8 cellular contexts compared by ENCODE assay signal in genomic region chr19:39407394-39407643, GRCh38. TPM values are rescaled to one million over a fixed set of nuclear protein-coding genes. Genes with fewer than 3 reads are reported as not detected.
DNase-seq lines count a peak whose midpoint lies in the region; ATAC-seq and TF ChIP-seq lines count a peak whose summit lies in the region.

No MANE protein-coding gene starts in this region.

- ATAC-seq in memory B cell (ENCODE audit: low read depth) (no peak), upper lobe of left lung (ENCODE audit: low FRiP score in 2 of 2) (no peak), GM21360 (IDR thresholded peaks at IDR 0.05; ENCODE audit: unreplicated experiment) (no peak), GM19452 (IDR thresholded peaks at IDR 0.05; ENCODE audit: unreplicated experiment) (no peak)

- no peaks in the 10 kb centered on the region for H3K9me3 Mint-ChIP-seq in activated naive CD4-positive, alpha-beta T cell treated with anti-CD3 and anti-CD28 coated beads for 36 hours
- peaks cover 0 to 7% (median 0%) of the 10 kb centered on the region in 5 experiments for H3K9me3 Mint-ChIP-seq in brain
- no peaks in the 10 kb centered on the region for H3K9me3 Mint-ChIP-seq in memory B cell

- WGBS in upper lobe of left lung, 2 donors: 0% methylated on average over 14 of the region's 14 CpGs; no CpG with 5 or more reads in 1 of the 2 donors

- peaks cover 2% of the 10 kb centered on the region for H3K27me3 Mint-ChIP-seq in activated naive CD4-positive, alpha-beta T cell treated with anti-CD3 and anti-CD28 coated beads for 36 hours (ENCODE audit: low read depth)
- H3K27me3 Mint-ChIP-seq in brain: peaks cover 65% of the 10 kb centered on the region
- no peaks in the 10 kb centered on the region for H3K27me3 Mint-ChIP-seq in memory B cell

- peak overlapping the region; percentile 99 to 100 (median 100) for H3K27ac ChIP-seq in upper lobe of left lung

- peaks cover 52% of the 10 kb centered on the region for H3K4me1 Mint-ChIP-seq in activated naive CD4-positive, alpha-beta T cell treated with anti-CD3 and anti-CD28 coated beads for 36 hours (ENCODE audit: low read depth)
- peaks cover 63% of the 10 kb centered on the region for H3K4me1 Mint-ChIP-seq in brain
- H3K4me1 Mint-ChIP-seq in memory B cell: peaks cover 47% of the 10 kb centered on the region

- H3K36me3 Mint-ChIP-seq in activated naive CD4-positive, alpha-beta T cell treated with anti-CD3 and anti-CD28 coated beads for 36 hours (ENCODE audit: low read depth): peaks cover 30% of the 10 kb centered on the region
- H3K36me3 Mint-ChIP-seq in brain: peaks cover 5% of the 10 kb centered on the region
- peaks cover 23% of the 10 kb centered on the region for H3K36me3 Mint-ChIP-seq in memory B cell

- DNase-seq in activated naive CD4-positive, alpha-beta T cell treated with anti-CD3 and anti-CD28 coated beads for 36 hours: no peak
- no peak for DNase-seq in activated naive CD4-positive, alpha-beta T cell (lab: John Stamatoyannopoulos, UW)
- DNase-seq in memory B cell (ENCODE audit: low spot score in 2 of 2): no peak
- no peak for DNase-seq in upper lobe of left lung
- DNase-seq in activated CD8-positive, alpha-beta memory T cell treated with anti-CD3 and anti-CD28 coated beads, Interleukin-2, amount 50 U/mL, for 4 hours: no peak

- H3K9me3 ChIP-seq in upper lobe of left lung: no peaks in the 10 kb centered on the region

- H3K4me3 Mint-ChIP-seq in activated naive CD4-positive, alpha-beta T cell treated with anti-CD3 and anti-CD28 coated beads for 36 hours: peak overlapping the region; percentile 97
- peak overlapping the region; percentile 83 to 97 (median 89) for H3K4me3 Mint-ChIP-seq in brain
- peak overlapping the region; percentile 85 for H3K4me3 Mint-ChIP-seq in memory B cell

- TF ChIP-seq EP300 in upper lobe of left lung (IDR thresholded peaks at IDR 0.05): no peak

- intact Hi-C loops in activated naive CD4-positive, alpha-beta T cell treated with anti-CD3 and anti-CD28 coated beads for 36 hours (cut with micrococcal nuclease): loop anchor here (10.0 kb wide), 1 partner anchor 1207 kb away; no protein-coding TSS in a partner anchor

- CTCF ChIA-PET in activated naive CD4-positive, alpha-beta T cell treated with anti-CD3 and anti-CD28 coated beads for 36 hours (lab: Charles Lee): interaction anchor here (0.6 to 3.7 kb wide), 2 partner anchors 10 to 358 kb away, joined by 3 to 26 read pairs; no protein-coding TSS in a partner anchor

- no peaks in the 10 kb centered on the region for H3K27me3 ChIP-seq in upper lobe of left lung

- peak overlapping the region; percentile 72 to 92 (median 80) for H3K4me3 ChIP-seq in upper lobe of left lung

- H3K4me1 ChIP-seq in upper lobe of left lung: peaks cover 33 to 57% (median 44%) of the 10 kb centered on the region in 4 donors

- TF ChIP-seq POLR2A in upper lobe of left lung (IDR thresholded peaks at IDR 0.05): no peak

- H3K27ac Mint-ChIP-seq in activated naive CD4-positive, alpha-beta T cell treated with anti-CD3 and anti-CD28 coated beads for 36 hours: peak overlapping the region; percentile 98
- H3K27ac Mint-ChIP-seq in brain (peak overlapping the region; percentile 24 to 96 (median 74)), memory B cell (peak overlapping the region; percentile 96)

- TF ChIP-seq CTCF in brain (conservative IDR thresholded peaks at IDR 0.05) (no peak), upper lobe of left lung (IDR thresholded peaks at IDR 0.05) (no peak)

- H3K36me3 ChIP-seq in upper lobe of left lung: peaks cover 11 to 23% (median 15%) of the 10 kb centered on the region in 4 donors

RNA-seq across cellular contexts. Expression of gene ZFP36, which starts 0.7 kb away (rescaled TPM):
- 100 to 1,000 TPM; 113 to 116 TPM for total RNA-seq in activated naive CD4-positive, alpha-beta T cell treated with anti-CD3 and anti-CD28 coated beads for 36 hours
- polyA plus RNA-seq in brain (ENCODE audit: insufficient read depth, low read depth, low replicate concordance): 20.6 TPM
- 100 to 1,000 TPM; 195 to 525 (median 238) TPM for total RNA-seq in upper lobe of left lung

RNA-seq across cellular contexts. Expression of gene PLEKHG2, which starts 5.2 kb away (rescaled TPM):
- 10 to 100 TPM; 27.3 to 34.6 TPM for total RNA-seq in activated naive CD4-positive, alpha-beta T cell treated with anti-CD3 and anti-CD28 coated beads for 36 hours
- 28.8 TPM for polyA plus RNA-seq in brain (ENCODE audit: insufficient read depth, low read depth, low replicate concordance)
- 10 to 100 TPM; 15.8 to 48.1 (median 29.0) TPM for total RNA-seq in upper lobe of left lung

RNA-seq across cellular contexts. Expression of gene MED29, which starts 16.1 kb away (rescaled TPM):
- 10 to 100 TPM; 18.0 to 18.5 TPM for total RNA-seq in activated naive CD4-positive, alpha-beta T cell treated with anti-CD3 and anti-CD28 coated beads for 36 hours
- polyA plus RNA-seq in brain (ENCODE audit: insufficient read depth, low read depth, low replicate concordance): 71.5 TPM
- 10 to 100 TPM; 18.9 to 51.1 (median 33.7) TPM for total RNA-seq in upper lobe of left lung

RNA-seq across cellular contexts. Expression of gene PAF1, which starts 16.4 kb away (rescaled TPM):
- 10 to 100 TPM; 31.9 to 34.9 TPM for total RNA-seq in activated naive CD4-positive, alpha-beta T cell treated with anti-CD3 and anti-CD28 coated beads for 36 hours
- polyA plus RNA-seq in brain (ENCODE audit: insufficient read depth, low read depth, low replicate concordance): 92.9 TPM
- 10 to 100 TPM; 28.6 to 48.0 (median 35.4) TPM for total RNA-seq in upper lobe of left lung

RNA-seq across cellular contexts. Expression of gene RPS16, which starts 28.4 kb away (rescaled TPM):
- total RNA-seq in activated naive CD4-positive, alpha-beta T cell treated with anti-CD3 and anti-CD28 coated beads for 36 hours: 1,000 to 10,000 TPM; 4,195 to 4,327 TPM
- polyA plus RNA-seq in brain (ENCODE audit: insufficient read depth, low read depth, low replicate concordance): 2,932 TPM
- total RNA-seq in upper lobe of left lung: 1,000 to 10,000 TPM in 4 of 6 donors, 100 to 1,000 TPM in 2; 634 to 2,303 (median 1,625) TPM
